ENCODE assay signal across 9 cellular contexts in the genomic region with DNA sequence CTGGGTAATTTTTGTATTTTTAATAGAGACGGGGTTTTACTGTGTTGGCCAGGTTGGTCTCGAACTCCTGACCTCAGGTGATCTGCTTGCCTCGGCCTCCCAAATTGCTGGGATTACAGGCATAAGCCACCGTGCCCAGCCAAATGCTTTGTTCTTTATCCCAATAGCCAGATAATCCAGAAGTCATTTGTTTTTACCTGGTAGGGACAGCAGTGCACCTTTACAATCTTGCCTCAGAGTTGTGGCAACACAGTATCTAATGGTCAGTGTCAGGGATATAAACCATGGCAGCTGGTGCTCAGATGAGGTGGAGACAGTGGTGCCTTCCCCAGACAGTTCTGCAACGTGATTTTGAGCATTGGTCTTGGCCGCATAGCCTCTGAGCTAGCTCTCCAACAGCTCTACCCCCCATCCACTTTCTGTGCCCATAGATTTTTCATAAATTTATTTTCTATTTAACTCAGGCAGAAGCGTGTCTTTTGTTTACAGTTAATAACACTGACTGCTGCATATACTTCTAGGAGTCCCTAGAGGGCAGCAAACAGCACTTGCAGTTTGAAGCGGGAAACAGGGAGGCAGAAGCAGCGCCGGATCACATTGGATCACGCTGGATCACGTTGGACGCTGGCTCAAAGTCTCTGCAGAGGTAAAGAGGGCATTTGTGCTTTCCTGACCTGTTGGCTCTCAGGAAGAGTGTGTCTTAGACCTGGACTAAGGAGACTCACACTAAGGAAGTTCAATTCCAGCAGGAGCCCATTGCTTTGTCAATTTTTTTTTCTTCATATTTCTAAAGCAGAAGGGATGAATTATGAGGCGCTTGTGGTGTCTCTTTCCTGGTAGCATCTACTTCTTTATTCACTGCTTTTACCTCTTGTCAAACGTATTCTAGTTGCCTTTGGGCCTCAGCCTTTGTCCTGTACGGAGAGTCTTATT. TPM values are rescaled to one million over a fixed set of nuclear protein-coding genes. Genes with fewer than 3 reads are reported as not detected.
DNase-seq lines count a peak whose midpoint lies in the region; ATAC-seq and TF ChIP-seq lines count a peak whose summit lies in the region.
"Had no signal": no experiment of that assay in that cellular context is flagged by ENCODE, and none has a peak within 500 bp of the region (broad histone marks: within the 10 kb centered on the region; RNA-seq: fewer than 3 reads in every experiment).

No MANE protein-coding gene starts in this region.

- peak; percentile 92 for TF ChIP-seq CTCF in CD4-positive, alpha-beta T cell (IDR thresholded peaks at IDR 0.05)
- TF ChIP-seq CTCF in HL-60 (IDR thresholded peaks at IDR 0.05; ENCODE audit: insufficient read depth, low read length) (peak; percentile 50), endodermal cell (conservative IDR thresholded peaks at IDR 0.05) (peak; percentile 87)

- WGBS in endodermal cell (ENCODE audit: insufficient coverage in 1 of 2, insufficient read length in 1 of 2), 2 experiments = 35 to 43% methylated on average over 15 to 16 of the region's 16 CpGs
- WGBS in mesenchymal stem cell = 33% methylated on average over 16 of the region's 16 CpGs

- no peaks in the 10 kb centered on the region for H3K79me1 ChIP-seq in mesenchymal stem cell (replicated peaks; ENCODE audit: low read length, poor library complexity, severe bottlenecking)

- no peak overlapping the region for H2AK5ac ChIP-seq in mesenchymal stem cell (ENCODE audit: low read length, severe bottlenecking)

- H3K18ac ChIP-seq in mesenchymal stem cell (ENCODE audit: low read depth in 1 of 2, low read length in 2 of 2) = no peak overlapping the region

- peak in 8 of 10 experiments; percentile 14 to 43 (median 28) for DNase-seq in CD4-positive, alpha-beta T cell
- peak in 1 of 2 experiments; percentile 54 for DNase-seq in HL-60 (ENCODE audit: low read depth in 1 of 2, low spot score in 1 of 2)
- DNase-seq in NCI-H69 (lab: John Stamatoyannopoulos, UW) = peak; percentile 83
- peak; percentile 33 for DNase-seq in activated CD4-positive, alpha-beta T cell treated with anti-CD3 and anti-CD28 coated beads, Interleukin-2, amount 50 U/mL, for 1 hour
- peak; percentile 90 for DNase-seq in endodermal cell
- peak; percentile 82 for DNase-seq in mesenchymal stem cell
- no peak for DNase-seq in stimulated activated naive B cell treated with anti-CD40 and anti-IgM and Interleukin-4, amounts not matched to agents 10 μg/mL and 1 μg/mL and 100 μg/mL, for 72 hours

- H3K4me3 ChIP-seq in HL-60 (replicated peaks; ENCODE audit: insufficient read depth, low read length) (no peak overlapping the region), endodermal cell (ENCODE audit: low read length) (no peak overlapping the region), mesenchymal stem cell (ENCODE audit: insufficient read depth in 1 of 2, low read depth in 1 of 2, low read length in 2 of 2) (peak overlapping the region in 1 of 2 experiments; percentile 49)

- no peak overlapping the region for H2BK15ac ChIP-seq in mesenchymal stem cell (ENCODE audit: low read depth, poor library complexity, severe bottlenecking)

- H2AFZ ChIP-seq in mesenchymal stem cell (ENCODE audit: low read depth, low read length) = no peak overlapping the region

- intact Hi-C loops in CD4-positive, alpha-beta T cell (cut with DNase I, micrococcal nuclease) = loop anchor here (1.0 to 5.0 kb wide), 6 partner anchors 59 to 337 kb away; a partner anchor contains a TSS

- H3K4me2 ChIP-seq in mesenchymal stem cell (ENCODE audit: low read length, poor library complexity, severe bottlenecking) = no peak overlapping the region

- H3K9me3 Mint-ChIP-seq in CD4-positive, alpha-beta T cell = no peaks in the 10 kb centered on the region
- no peaks in the 10 kb centered on the region for H3K9me3 Mint-ChIP-seq in endodermal cell
- no peaks in the 10 kb centered on the region for H3K9me3 Mint-ChIP-seq in stimulated activated naive B cell treated with anti-CD40 and anti-IgM and Interleukin-4, amounts not matched to agents 10 μg/mL and 1 μg/mL and 100 μg/mL, for 72 hours
- H3K9me3 Mint-ChIP-seq: IgD-negative memory B cell had no signal

- POLR2A ChIA-PET in CD4-positive, alpha-beta T cell (lab: Charles Lee) = interaction anchor here (0.9 to 1.5 kb wide), 2 partner anchors 12 to 138 kb away, joined by 3 read pairs; a partner anchor contains a TSS

- H3K27me3 Mint-ChIP-seq in CD4-positive, alpha-beta T cell = no peaks in the 10 kb centered on the region
- H3K27me3 Mint-ChIP-seq in endodermal cell (ENCODE audit: insufficient read depth) = peaks cover 9% of the 10 kb centered on the region
- no peaks in the 10 kb centered on the region for H3K27me3 Mint-ChIP-seq in stimulated activated naive B cell treated with anti-CD40 and anti-IgM and Interleukin-4, amounts not matched to agents 10 μg/mL and 1 μg/mL and 100 μg/mL, for 72 hours

- no peak overlapping the region for H4K8ac ChIP-seq in mesenchymal stem cell (ENCODE audit: low read length)

- no peak overlapping the region for H3K27ac Mint-ChIP-seq in CD4-positive, alpha-beta T cell
- H3K27ac Mint-ChIP-seq in endodermal cell = no peak overlapping the region
- no peak overlapping the region for H3K27ac Mint-ChIP-seq in stimulated activated naive B cell treated with anti-CD40 and anti-IgM and Interleukin-4, amounts not matched to agents 10 μg/mL and 1 μg/mL and 100 μg/mL, for 72 hours
- H3K27ac Mint-ChIP-seq: IgD-negative memory B cell had no signal

- ATAC-seq in CD4-positive, alpha-beta T cell (ENCODE audit: poor library complexity) = peak; percentile 89
- peak; percentile 70 to 73 for ATAC-seq in stimulated activated naive B cell treated with anti-CD40 and anti-IgM and Interleukin-4, amounts not matched to agents 10 μg/mL and 1 μg/mL and 100 μg/mL, for 72 hours (replicated peaks)
- ATAC-seq in GM21528 (IDR thresholded peaks at IDR 0.05; ENCODE audit: low FRiP score, unreplicated experiment) = no peak

- H3K4me1 Mint-ChIP-seq in CD4-positive, alpha-beta T cell (ENCODE audit: low read depth) = peaks cover 31% of the 10 kb centered on the region
- peaks cover 5% of the 10 kb centered on the region for H3K4me1 Mint-ChIP-seq in endodermal cell
- peaks cover 21 to 32% of the 10 kb centered on the region in 2 donors for H3K4me1 Mint-ChIP-seq in stimulated activated naive B cell treated with anti-CD40 and anti-IgM and Interleukin-4, amounts not matched to agents 10 μg/mL and 1 μg/mL and 100 μg/mL, for 72 hours

- no peaks in the 10 kb centered on the region for H3K36me3 ChIP-seq in endodermal cell (ENCODE audit: control insufficient read depth, insufficient read depth, low read length)
- no peaks in the 10 kb centered on the region for H3K36me3 ChIP-seq in mesenchymal stem cell (ENCODE audit: control insufficient read depth in 1 of 2, insufficient read depth in 2 of 2, low read depth in 1 of 2, low read length in 2 of 2)

- no peak overlapping the region for H3K23ac ChIP-seq in mesenchymal stem cell (ENCODE audit: low read length in 2 of 2)

- H3K9ac ChIP-seq in endodermal cell (ENCODE audit: extremely low read depth, low read length, poor library complexity, severe bottlenecking) = no peak overlapping the region
- peak overlapping the region; percentile 16 for H3K9ac ChIP-seq in mesenchymal stem cell (ENCODE audit: low read length)

- no peaks in the 10 kb centered on the region for H3K4me1 ChIP-seq in endodermal cell (ENCODE audit: control insufficient read depth, insufficient read depth, low read length)
- peaks cover 2% of the 10 kb centered on the region for H3K4me1 ChIP-seq in mesenchymal stem cell (ENCODE audit: control insufficient read depth, insufficient read depth, low read depth, low read length)

- H4K91ac ChIP-seq in mesenchymal stem cell (ENCODE audit: low read length) = no peak overlapping the region

- H3K27ac ChIP-seq in CD4-positive, alpha-beta T cell (ENCODE audit: low read depth, low read length) = no peak overlapping the region
- no peak overlapping the region for H3K27ac ChIP-seq in HL-60 (replicated peaks)
- no peak overlapping the region for H3K27ac ChIP-seq in endodermal cell (ENCODE audit: low read depth, low read length)
- no peak overlapping the region for H3K27ac ChIP-seq in mesenchymal stem cell (ENCODE audit: low read length, poor library complexity, severe bottlenecking)

- H2BK12ac ChIP-seq in mesenchymal stem cell (ENCODE audit: low read length in 2 of 2) = no peak overlapping the region

- no peaks in the 10 kb centered on the region for H3K36me3 Mint-ChIP-seq in CD4-positive, alpha-beta T cell (ENCODE audit: low read depth)
- no peaks in the 10 kb centered on the region for H3K36me3 Mint-ChIP-seq in endodermal cell (ENCODE audit: low read depth)
- no peaks in the 10 kb centered on the region for H3K36me3 Mint-ChIP-seq in stimulated activated naive B cell treated with anti-CD40 and anti-IgM and Interleukin-4, amounts not matched to agents 10 μg/mL and 1 μg/mL and 100 μg/mL, for 72 hours
- H3K36me3 Mint-ChIP-seq: IgD-negative memory B cell had no signal

- CTCF ChIA-PET in CD4-positive, alpha-beta T cell (lab: Charles Lee) = interaction anchor here (0.7 to 1.3 kb wide), 8 partner anchors 8 to 561 kb away, joined by 3 to 4 read pairs (median 3); a partner anchor contains a TSS

- H2BK5ac ChIP-seq in mesenchymal stem cell (ENCODE audit: low read depth, low read length, poor library complexity, severe bottlenecking) = no peak overlapping the region

- H3K14ac ChIP-seq in mesenchymal stem cell (ENCODE audit: low read length in 2 of 2) = no peak overlapping the region

- H3K9me3 ChIP-seq in CD4-positive, alpha-beta T cell (ENCODE audit: control insufficient read depth, low read length) = no peaks in the 10 kb centered on the region
- H3K9me3 ChIP-seq in endodermal cell (ENCODE audit: control insufficient read depth, low read length) (no peaks in the 10 kb centered on the region), mesenchymal stem cell (ENCODE audit: control insufficient read depth, low read length) (no peaks in the 10 kb centered on the region)

- H3K4me3 Mint-ChIP-seq in CD4-positive, alpha-beta T cell = peak overlapping the region; percentile 13
- H3K4me3 Mint-ChIP-seq in endodermal cell = no peak overlapping the region
- H3K4me3 Mint-ChIP-seq in stimulated activated naive B cell treated with anti-CD40 and anti-IgM and Interleukin-4, amounts not matched to agents 10 μg/mL and 1 μg/mL and 100 μg/mL, for 72 hours = peak overlapping the region in 1 of 2 donors; percentile 63

- H3K4ac ChIP-seq in mesenchymal stem cell (ENCODE audit: low read depth in 1 of 2, low read length in 2 of 2) = no peak overlapping the region

- H2BK120ac ChIP-seq in mesenchymal stem cell (ENCODE audit: low read depth, low read length) = no peak overlapping the region

- H3K27me3 ChIP-seq in CD4-positive, alpha-beta T cell (ENCODE audit: control insufficient read depth, insufficient read depth, low read length) = no peaks in the 10 kb centered on the region
- H3K27me3 ChIP-seq in HL-60 (ENCODE audit: insufficient read depth, poor library complexity, severe bottlenecking) (no peaks in the 10 kb centered on the region), endodermal cell (ENCODE audit: control insufficient read depth, insufficient read depth, low read length, poor library complexity, severe bottlenecking) (no peaks in the 10 kb centered on the region), mesenchymal stem cell (ENCODE audit: control insufficient read depth in 1 of 2, insufficient read depth in 1 of 2, low read length in 2 of 2) (peaks cover 0 to 18% of the 10 kb centered on the region in 2 experiments)

RNA-seq across cellular contexts. Expression of a gene that starts 5.1 kb away (rescaled TPM):
- total RNA-seq in CD4-positive, alpha-beta T cell = not detected
- not detected for total RNA-seq in endodermal cell
- polyA plus RNA-seq in endodermal cell (2013, experiment 1 of 2) = not detected
- polyA plus RNA-seq in endodermal cell (2013, experiment 2 of 2) = not detected
- not detected for polyA plus RNA-seq in mesenchymal stem cell (2013, experiment 1 of 2)
- polyA plus RNA-seq in mesenchymal stem cell (2013, experiment 2 of 2) = not detected
- polyA plus RNA-seq: IgD-negative memory B cell had no signal

RNA-seq across cellular contexts. Expression of a gene that starts 10.3 kb away (rescaled TPM):
- total RNA-seq in CD4-positive, alpha-beta T cell = 10 to 100 TPM; 58.0 to 58.2 TPM
- total RNA-seq in endodermal cell = 10 to 100 TPM; 55.6 to 70.9 TPM
- polyA plus RNA-seq in endodermal cell (2013, experiment 1 of 2) = 31.3 TPM
- polyA plus RNA-seq in endodermal cell (2013, experiment 2 of 2) = 24.9 TPM
- polyA plus RNA-seq in mesenchymal stem cell (2013, experiment 1 of 2) = 20.8 TPM
- 19.7 TPM for polyA plus RNA-seq in mesenchymal stem cell (2013, experiment 2 of 2)

RNA-seq across cellular contexts. Expression of a gene that starts 18.9 kb away (rescaled TPM):
- not detected for total RNA-seq in CD4-positive, alpha-beta T cell
- total RNA-seq in endodermal cell = under 1 TPM; 0.51 to 0.79 TPM
- 2.5 TPM for polyA plus RNA-seq in endodermal cell (2013, experiment 1 of 2)
- 3.0 TPM for polyA plus RNA-seq in endodermal cell (2013, experiment 2 of 2)
- 0.12 TPM for polyA plus RNA-seq in mesenchymal stem cell (2013, experiment 1 of 2)
- polyA plus RNA-seq in mesenchymal stem cell (2013, experiment 2 of 2) = 0.18 TPM
- polyA plus RNA-seq: IgD-negative memory B cell had no signal
